In genomic region chr1:34786521-34787325, GRCh38 we compare ENCODE assay signal across 9 cellular contexts. TPM values are rescaled to one million over a fixed set of nuclear protein-coding genes. Genes with fewer than 3 reads are reported as not detected.
DNase-seq lines count a peak whose midpoint lies in the region; ATAC-seq and TF ChIP-seq lines count a peak whose summit lies in the region.
"Had no signal": no experiment of that assay in that cellular context is flagged by ENCODE, and none has a peak within 500 bp of the region (broad histone marks: within the 10 kb centered on the region; RNA-seq: fewer than 3 reads in every experiment).

No MANE protein-coding gene starts in this region.

- H3K27me3 ChIP-seq in right atrium auricular region: peaks cover 3 to 5% of the 10 kb centered on the region in 2 donors

- peak; percentile 62 for ATAC-seq in Right ventricle myocardium inferior
- peak; percentile 74 to 85 (median 78) for ATAC-seq in T-cell (replicated peaks in 1 of 4)

- H3K36me3 ChIP-seq in right atrium auricular region: no peaks in the 10 kb centered on the region
- H3K36me3 ChIP-seq: BLaER1 treated with 17β-estradiol and CSF1 and Interleukin-3, amounts not matched to agents 10 nM and 100 nM had no signal

- H3K27ac Mint-ChIP-seq in T-cell: no peak overlapping the region

- H3K36me3 Mint-ChIP-seq in T-cell: no peaks in the 10 kb centered on the region

- intact Hi-C loops in Right ventricle myocardium inferior (cut with DNase I): loop anchor here (1.0 kb wide), 2 partner anchors 66 to 80 kb away; no protein-coding TSS in a partner anchor
- intact Hi-C loops in cardiac septum (cut with DNase I): loop anchor here (1.0 to 5.0 kb wide), 2 partner anchors 66 to 201 kb away; partner anchors contain the start of gene TMEM35B

- H3K27ac ChIP-seq in right atrium auricular region: no peak overlapping the region
- H3K27ac ChIP-seq: BLaER1 treated with 17β-estradiol and CSF1 and Interleukin-3, amounts not matched to agents 10 nM and 100 nM had no signal

- DNase-seq in Right ventricle myocardium inferior (ENCODE audit: missing footprints) (no peak), cardiac septum (ENCODE audit: low spot score) (no peak), NCI-H1694 (lab: John Stamatoyannopoulos, UW) (peak; percentile 73), T-cell (peak in 33 of 34 experiments; percentile 12 to 65 (median 49)), amniotic stem cell (lab: John Stamatoyannopoulos, UW) (peak; percentile 35), right atrium auricular region (ENCODE audit: low spot score) (peak; percentile 66), retinal pigment epithelial cell (ENCODE audit: low read depth) (peak; percentile 22), HPDE6-E6E7 (ENCODE audit: extremely low spot score) (no peak)

- peaks cover 0 to 9% of the 10 kb centered on the region in 2 donors for H3K4me1 ChIP-seq in right atrium auricular region

- no peak overlapping the region for H3K4me3 ChIP-seq in right atrium auricular region
- no peak overlapping the region for H3K4me3 ChIP-seq in retinal pigment epithelial cell (ENCODE audit: low read length)
- H3K4me3 ChIP-seq: BLaER1 treated with 17β-estradiol and CSF1 and Interleukin-3, amounts not matched to agents 10 nM and 100 nM had no signal

- peaks cover 4 to 7% (median 6%) of the 10 kb centered on the region in 3 donors for H3K4me1 Mint-ChIP-seq in T-cell

- H3K27me3 Mint-ChIP-seq in T-cell: peaks cover 44 to 46% of the 10 kb centered on the region in 2 donors

- POLR2A ChIA-PET in T-cell (lab: Charles Lee): no interaction called here

- CTCF ChIA-PET in T-cell (lab: Charles Lee): no interaction called here

- no peaks in the 10 kb centered on the region for H3K9me3 ChIP-seq in right atrium auricular region

- no peak overlapping the region for H3K4me3 Mint-ChIP-seq in T-cell

- TF ChIP-seq CTCF in right atrium auricular region (IDR thresholded peaks at IDR 0.05): peak; percentile 63 to 90
- peak; percentile 92 for TF ChIP-seq CTCF in retinal pigment epithelial cell (conservative IDR thresholded peaks at IDR 0.05; ENCODE audit: low read depth, low read length)

- no peaks in the 10 kb centered on the region for H3K9me3 Mint-ChIP-seq in T-cell

RNA-seq across cellular contexts. Expression of gene GJB3, which starts 5.7 kb away (rescaled TPM):
- not detected for total RNA-seq in Right ventricle myocardium inferior
- not detected for total RNA-seq in cardiac septum
- not detected for total RNA-seq in T-cell
- total RNA-seq in right atrium auricular region: under 1 TPM in 1 of 2 donors, not detected in 1; 0.28 TPM

RNA-seq across cellular contexts. Expression of gene GJA4, which starts 6.1 kb away (rescaled TPM):
- 23.0 TPM for total RNA-seq in Right ventricle myocardium inferior
- total RNA-seq in cardiac septum: 34.7 TPM
- not detected for total RNA-seq in T-cell
- total RNA-seq in right atrium auricular region: 10 to 100 TPM; 31.6 to 50.9 TPM

RNA-seq across cellular contexts. Expression of gene GJB4, which starts 27.2 kb away (rescaled TPM):
- total RNA-seq in Right ventricle myocardium inferior (not detected), cardiac septum (not detected), T-cell (not detected), right atrium auricular region (not detected)

RNA-seq across cellular contexts. Expression of gene GJB5, which starts 31.9 kb away (rescaled TPM):
- total RNA-seq in Right ventricle myocardium inferior (not detected), cardiac septum (not detected), T-cell (not detected), right atrium auricular region (not detected)

Comparison
In these comparisons a context has a peak if more than half of its experiments do, and no peak if none do; other contexts are left out.
1. DNase-seq: peak in NCI-H1694 (single experiment), T-cell (33 of 34), amniotic stem cell (single experiment), right atrium auricular region (single experiment) and retinal pigment epithelial cell (single experiment); none in Right ventricle myocardium inferior (single experiment), cardiac septum (single experiment) and HPDE6-E6E7 (single experiment).
2. RNA of gene GJA4, which starts 6.1 kb away (total RNA-seq): 31.6 to 50.9 TPM in right atrium auricular region, 34.7 TPM in cardiac septum (single experiment) and 23.0 TPM in Right ventricle myocardium inferior (single experiment); not detected in T-cell; every median in the first group is over 10 times any median in the second.